In genomic region chr12:53492830-53493609, GRCh38 we compare ENCODE assay signal across 1 cellular context.
TF ChIP-seq lines count a peak whose summit lies in the region.

No MANE protein-coding gene starts in this region.

TF ChIP-seq in GM12878, 131 proteins besides CTCF, POLR2A, EP300 and RAD21 (continues in another document):
- TF ChIP-seq FOS (IDR thresholded peaks at IDR 0.05; ENCODE audit: borderline replicate concordance, extremely low read depth, insufficient read length) (no peak), EED (IDR thresholded peaks at IDR 0.05; ENCODE audit: low read depth) (no peak), PAX5 (IDR thresholded peaks at IDR 0.05; ENCODE audit: borderline replicate concordance, low read depth, low read length) (peak; percentile 82; the same call in 1 of the 2 replicates), SREBF2 (IDR thresholded peaks at IDR 0.05; ENCODE audit: low read length) (no peak), HCFC1 (IDR thresholded peaks at IDR 0.05; ENCODE audit: low read length) (no peak), CREB1 (IDR thresholded peaks at IDR 0.05; ENCODE audit: low read depth) (peak; percentile 63), DPF2 (IDR thresholded peaks at IDR 0.05) (no peak), BMI1 (IDR thresholded peaks at IDR 0.05; ENCODE audit: borderline replicate concordance) (peak; percentile 97), EZH2 (IDR thresholded peaks at IDR 0.05; ENCODE audit: borderline replicate concordance, control insufficient read depth, low read depth, low read length) (no peak), USF1 (IDR thresholded peaks at IDR 0.05; ENCODE audit: borderline replicate concordance, extremely low read length, insufficient read depth, low read depth, low read length) (peak; percentile 94), IRF5 (IDR thresholded peaks at IDR 0.05; ENCODE audit: borderline replicate concordance) (no peak), MEF2B (IDR thresholded peaks at IDR 0.05; ENCODE audit: partially characterized antibody, poor library complexity, severe bottlenecking) (peak; percentile 60), ESRRA (IDR thresholded peaks at IDR 0.05; ENCODE audit: low read length) (no peak), ZNF207 (IDR thresholded peaks at IDR 0.05; ENCODE audit: borderline replicate concordance) (no peak), BACH1 (IDR thresholded peaks at IDR 0.05; ENCODE audit: borderline replicate concordance) (no peak), SREBF1 (IDR thresholded peaks at IDR 0.05; ENCODE audit: low read length) (no peak), IRF3 (IDR thresholded peaks at IDR 0.05) (no peak), RCOR1 (conservative IDR thresholded peaks at IDR 0.05; ENCODE audit: low read depth, low read length) (no peak), STAT3 (IDR thresholded peaks at IDR 0.05; ENCODE audit: low read depth, low read length) (no peak), ZNF384 (IDR thresholded peaks at IDR 0.05; ENCODE audit: borderline replicate concordance, low read depth, low read length) (no peak), ATF7 (IDR thresholded peaks at IDR 0.05; ENCODE audit: low read depth) (peak; percentile 55; the same call in 1 of the 2 replicates), RB1 (IDR thresholded peaks at IDR 0.05; ENCODE audit: borderline replicate concordance) (no peak), TCF3 (IDR thresholded peaks at IDR 0.05; ENCODE audit: borderline replicate concordance, insufficient read depth, low read depth, low read length) (0 out of 2 replicates have a peak, but pooled peaks have one; percentile 56), ZZZ3 (IDR thresholded peaks at IDR 0.05; ENCODE audit: control insufficient read depth, insufficient read length, low read depth) (no peak), SMAD1 (IDR thresholded peaks at IDR 0.05; ENCODE audit: low read depth, partially characterized antibody) (peak; percentile 62), CBFB (IDR thresholded peaks at IDR 0.05; ENCODE audit: low read depth) (no peak), NFYA (IDR thresholded peaks at IDR 0.05; ENCODE audit: borderline replicate concordance, low read depth, low read length) (no peak), YBX1 (IDR thresholded peaks at IDR 0.05) (no peak), NBN (IDR thresholded peaks at IDR 0.05) (0 out of 2 replicates have a peak, but pooled peaks have one; percentile 57), SIN3A (IDR thresholded peaks at IDR 0.05; ENCODE audit: low read depth, low read length) (peak; percentile 70; the same call in 1 of the 2 replicates), CEBPB (IDR thresholded peaks at IDR 0.05; ENCODE audit: borderline replicate concordance in 1 of 2, low read depth in 2 of 2, low read length in 2 of 2) (no peak), NFXL1 (IDR thresholded peaks at IDR 0.05; ENCODE audit: borderline replicate concordance) (no peak), TARDBP (IDR thresholded peaks at IDR 0.05; ENCODE audit: borderline replicate concordance) (no peak; the same call in 1 of the 2 replicates), FOXM1 (IDR thresholded peaks at IDR 0.05; ENCODE audit: low read depth, low read length) (no peak), BCL11A (IDR thresholded peaks at IDR 0.05; ENCODE audit: low read depth, low read length) (no peak), CEBPZ (IDR thresholded peaks at IDR 0.05; ENCODE audit: low read depth, low read length) (no peak), SMARCA5 (IDR thresholded peaks at IDR 0.05) (no peak), MTA2 (IDR thresholded peaks at IDR 0.05; ENCODE audit: low read depth) (peak; percentile 31; the same call in 1 of the 2 replicates), KDM1A (IDR thresholded peaks at IDR 0.05; ENCODE audit: borderline replicate concordance) (no peak), POU2F2 (IDR thresholded peaks at IDR 0.05; ENCODE audit: borderline replicate concordance, low read depth, low read length) (no peak), POLR2AphosphoS5 (IDR thresholded peaks at IDR 0.05; ENCODE audit: low read length) (peak; percentile 45; the same call in 1 of the 2 replicates), ZNF217 (IDR thresholded peaks at IDR 0.05) (no peak), ZBED1 (IDR thresholded peaks at IDR 0.05; ENCODE audit: borderline replicate concordance) (no peak), MYB (IDR thresholded peaks at IDR 0.05; ENCODE audit: borderline replicate concordance, low read depth, low read length) (no peak), HDAC6 (IDR thresholded peaks at IDR 0.05; ENCODE audit: unreplicated experiment) (no peak), MTA3 (IDR thresholded peaks at IDR 0.05; ENCODE audit: borderline replicate concordance, low read length) (no peak), SUZ12 (IDR thresholded peaks at IDR 0.05; ENCODE audit: unreplicated experiment) (no peak)
- TF ChIP-seq, protein P1, sequence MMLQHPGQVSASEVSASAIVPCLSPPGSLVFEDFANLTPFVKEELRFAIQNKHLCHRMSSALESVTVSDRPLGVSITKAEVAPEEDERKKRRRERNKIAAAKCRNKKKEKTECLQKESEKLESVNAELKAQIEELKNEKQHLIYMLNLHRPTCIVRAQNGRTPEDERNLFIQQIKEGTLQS (IDR thresholded peaks at IDR 0.05; ENCODE audit: borderline replicate concordance, extremely low read depth, low read depth, low read length): peak; percentile 70; the same call in 1 of the 2 replicates
- TF ChIP-seq, protein P2, sequence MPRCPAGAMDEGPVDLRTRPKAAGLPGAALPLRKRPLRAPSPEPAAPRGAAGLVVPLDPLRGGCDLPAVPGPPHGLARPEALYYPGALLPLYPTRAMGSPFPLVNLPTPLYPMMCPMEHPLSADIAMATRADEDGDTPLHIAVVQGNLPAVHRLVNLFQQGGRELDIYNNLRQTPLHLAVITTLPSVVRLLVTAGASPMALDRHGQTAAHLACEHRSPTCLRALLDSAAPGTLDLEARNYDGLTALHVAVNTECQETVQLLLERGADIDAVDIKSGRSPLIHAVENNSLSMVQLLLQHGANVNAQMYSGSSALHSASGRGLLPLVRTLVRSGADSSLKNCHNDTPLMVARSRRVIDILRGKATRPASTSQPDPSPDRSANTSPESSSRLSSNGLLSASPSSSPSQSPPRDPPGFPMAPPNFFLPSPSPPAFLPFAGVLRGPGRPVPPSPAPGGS (IDR thresholded peaks at IDR 0.05; ENCODE audit: borderline replicate concordance, insufficient read depth, low read depth, low read length, poor library complexity, severe bottlenecking): no peak
- TF ChIP-seq, protein P3, sequence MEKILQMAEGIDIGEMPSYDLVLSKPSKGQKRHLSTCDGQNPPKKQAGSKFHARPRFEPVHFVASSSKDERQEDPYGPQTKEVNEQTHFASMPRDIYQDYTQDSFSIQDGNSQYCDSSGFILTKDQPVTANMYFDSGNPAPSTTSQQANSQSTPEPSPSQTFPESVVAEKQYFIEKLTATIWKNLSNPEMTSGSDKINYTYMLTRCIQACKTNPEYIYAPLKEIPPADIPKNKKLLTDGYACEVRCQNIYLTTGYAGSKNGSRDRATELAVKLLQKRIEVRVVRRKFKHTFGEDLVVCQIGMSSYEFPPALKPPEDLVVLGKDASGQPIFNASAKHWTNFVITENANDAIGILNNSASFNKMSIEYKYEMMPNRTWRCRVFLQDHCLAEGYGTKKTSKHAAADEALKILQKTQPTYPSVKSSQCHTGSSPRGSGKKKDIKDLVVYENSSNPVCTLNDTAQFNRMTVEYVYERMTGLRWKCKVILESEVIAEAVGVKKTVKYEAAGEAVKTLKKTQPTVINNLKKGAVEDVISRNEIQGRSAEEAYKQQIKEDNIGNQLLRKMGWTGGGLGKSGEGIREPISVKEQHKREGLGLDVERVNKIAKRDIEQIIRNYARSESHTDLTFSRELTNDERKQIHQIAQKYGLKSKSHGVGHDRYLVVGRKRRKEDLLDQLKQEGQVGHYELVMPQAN (conservative IDR thresholded peaks at IDR 0.05): no peak
- TF ChIP-seq, protein P4, sequence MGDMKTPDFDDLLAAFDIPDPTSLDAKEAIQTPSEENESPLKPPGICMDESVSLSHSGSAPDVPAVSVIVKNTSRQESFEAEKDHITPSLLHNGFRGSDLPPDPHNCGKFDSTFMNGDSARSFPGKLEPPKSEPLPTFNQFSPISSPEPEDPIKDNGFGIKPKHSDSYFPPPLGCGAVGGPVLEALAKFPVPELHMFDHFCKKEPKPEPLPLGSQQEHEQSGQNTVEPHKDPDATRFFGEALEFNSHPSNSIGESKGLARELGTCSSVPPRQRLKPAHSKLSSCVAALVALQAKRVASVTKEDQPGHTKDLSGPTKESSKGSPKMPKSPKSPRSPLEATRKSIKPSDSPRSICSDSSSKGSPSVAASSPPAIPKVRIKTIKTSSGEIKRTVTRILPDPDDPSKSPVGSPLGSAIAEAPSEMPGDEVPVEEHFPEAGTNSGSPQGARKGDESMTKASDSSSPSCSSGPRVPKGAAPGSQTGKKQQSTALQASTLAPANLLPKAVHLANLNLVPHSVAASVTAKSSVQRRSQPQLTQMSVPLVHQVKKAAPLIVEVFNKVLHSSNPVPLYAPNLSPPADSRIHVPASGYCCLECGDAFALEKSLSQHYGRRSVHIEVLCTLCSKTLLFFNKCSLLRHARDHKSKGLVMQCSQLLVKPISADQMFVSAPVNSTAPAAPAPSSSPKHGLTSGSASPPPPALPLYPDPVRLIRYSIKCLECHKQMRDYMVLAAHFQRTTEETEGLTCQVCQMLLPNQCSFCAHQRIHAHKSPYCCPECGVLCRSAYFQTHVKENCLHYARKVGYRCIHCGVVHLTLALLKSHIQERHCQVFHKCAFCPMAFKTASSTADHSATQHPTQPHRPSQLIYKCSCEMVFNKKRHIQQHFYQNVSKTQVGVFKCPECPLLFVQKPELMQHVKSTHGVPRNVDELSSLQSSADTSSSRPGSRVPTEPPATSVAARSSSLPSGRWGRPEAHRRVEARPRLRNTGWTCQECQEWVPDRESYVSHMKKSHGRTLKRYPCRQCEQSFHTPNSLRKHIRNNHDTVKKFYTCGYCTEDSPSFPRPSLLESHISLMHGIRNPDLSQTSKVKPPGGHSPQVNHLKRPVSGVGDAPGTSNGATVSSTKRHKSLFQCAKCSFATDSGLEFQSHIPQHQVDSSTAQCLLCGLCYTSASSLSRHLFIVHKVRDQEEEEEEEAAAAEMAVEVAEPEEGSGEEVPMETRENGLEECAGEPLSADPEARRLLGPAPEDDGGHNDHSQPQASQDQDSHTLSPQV (IDR thresholded peaks at IDR 0.05): no peak
